ENCODE assay signal across 17 cellular contexts in genomic region chr7:134502463-134502862, GRCh38. TPM values are rescaled to one million over a fixed set of nuclear protein-coding genes. Genes with fewer than 3 reads are reported as not detected.
DNase-seq lines count a peak whose midpoint lies in the region; FAIRE-seq and TF ChIP-seq lines count a peak whose summit lies in the region.
"Had no signal": no experiment of that assay in that cellular context is flagged by ENCODE, and none has a peak within 500 bp of the region (broad histone marks: within the 10 kb centered on the region; RNA-seq: fewer than 3 reads in every experiment).

No MANE protein-coding gene starts in this region.

- H3K4me1 Mint-ChIP-seq in CD14-positive monocyte, result peaks cover 7% of the 10 kb centered on the region

- H3K4me2 ChIP-seq in osteoblast (ENCODE audit: insufficient read depth, low read length), result no peak overlapping the region
- H3K4me2 ChIP-seq: BLaER1, hepatocyte had no signal

- H3K4me1 ChIP-seq in osteoblast (ENCODE audit: insufficient read depth, low read length), result no peaks in the 10 kb centered on the region
- H3K4me1 ChIP-seq: BLaER1, SJSA1 had no signal

- no peak overlapping the region for H3K27ac ChIP-seq in osteoblast (ENCODE audit: low read depth, low read length)
- H3K27ac ChIP-seq: BLaER1, hepatocyte, SJSA1 had no signal

- intact Hi-C loops in CD14-positive monocyte (cut with micrococcal nuclease), result no loop called here

- H4K20me1 ChIP-seq in osteoblast (ENCODE audit: insufficient read depth, low read length), result no peaks in the 10 kb centered on the region
- H4K20me1 ChIP-seq: BLaER1 had no signal

- H3K27me3 Mint-ChIP-seq in CD14-positive monocyte (ENCODE audit: low read depth in 3 of 3), result peaks cover 0 to 3% (median 0%) of the 10 kb centered on the region in 3 donors

- H3K36me3 Mint-ChIP-seq in CD14-positive monocyte, result no peaks in the 10 kb centered on the region

- peak overlapping the region; percentile 5 to 78 (median 56) for H3K27ac Mint-ChIP-seq in CD14-positive monocyte

- H3K9me3 ChIP-seq in osteoblast (ENCODE audit: low read depth, low read length), result no peaks in the 10 kb centered on the region
- H3K9me3 ChIP-seq: BLaER1, SJSA1 had no signal

- no peaks in the 10 kb centered on the region for H3K27me3 ChIP-seq in osteoblast (ENCODE audit: insufficient read depth, low read length)
- H3K27me3 ChIP-seq: BLaER1, hepatocyte, SJSA1 had no signal

- TF ChIP-seq CTCF in CD14-positive monocyte (IDR thresholded peaks at IDR 0.05) (no peak), fibroblast of mammary gland (conservative IDR thresholded peaks at IDR 0.05; ENCODE audit: control insufficient read depth, insufficient read depth, low read depth, low read length) (no peak), osteoblast (IDR thresholded peaks at IDR 0.05; ENCODE audit: extremely low read depth, low read depth, low read length) (no peak)

- no peaks in the 10 kb centered on the region for H3K9me3 Mint-ChIP-seq in CD14-positive monocyte

- no peak overlapping the region for H3K4me3 Mint-ChIP-seq in CD14-positive monocyte

- H2AFZ ChIP-seq in osteoblast (ENCODE audit: low read length), result peak overlapping the region; percentile 88
- H2AFZ ChIP-seq: hepatocyte had no signal

- H3K36me3 ChIP-seq in osteoblast (ENCODE audit: insufficient read depth, low read length), result no peaks in the 10 kb centered on the region
- H3K36me3 ChIP-seq: BLaER1, SJSA1 had no signal

- no peak overlapping the region for H3K4me3 ChIP-seq in fibroblast of mammary gland (ENCODE audit: control insufficient read depth, low read depth, low read length)
- H3K4me3 ChIP-seq in osteoblast (ENCODE audit: insufficient read depth, low read length), result no peak overlapping the region
- H3K4me3 ChIP-seq: BLaER1, hepatocyte, SJSA1 had no signal

- peak; percentile 57 for DNase-seq in CD14-positive monocyte (ENCODE audit: low spot score)
- no peak for DNase-seq in RCC 7860 (ENCODE audit: low spot score)
- peak; percentile 84 for DNase-seq in fibroblast of mammary gland (ENCODE audit: low read depth)
- DNase-seq in osteoblast (ENCODE audit: insufficient read length, low spot score, missing footprints), result no peak
- no peak for DNase-seq in dedifferentiated amniotic fluid mesenchymal stem cell (ENCODE audit: extremely low spot score)
- DNase-seq in mesenteric fat pad (ENCODE audit: low spot score), result no peak
- no peak for DNase-seq in activated CD8-positive, alpha-beta memory T cell treated with anti-CD3 and anti-CD28 coated beads for 24 hours
- DNase-seq in germinal center (ENCODE audit: low spot score), result no peak
- DNase-seq: activated CD4-positive, alpha-beta T cell treated with anti-CD3 and anti-CD28 coated beads for 1 hour; KG1; NCI-H2227 treated with DMSO at 0.1 percent for 48 hours; retina had no signal

- FAIRE-seq in RCC 7860 (lab: Jason Lieb, UNC), result peak; percentile 52

- H3K79me2 ChIP-seq in osteoblast (ENCODE audit: insufficient read depth, low read length), result no peaks in the 10 kb centered on the region
- H3K79me2 ChIP-seq: hepatocyte had no signal

RNA-seq across cellular contexts. Expression of gene AKR1B10, which starts 24.9 kb away (rescaled TPM):
- polyA plus RNA-seq in CD14-positive monocyte, result not detected
- total RNA-seq in osteoblast, result 1.4 and 2.4 TPM in 2 replicates
- total RNA-seq in mesenteric fat pad, result 0.90 TPM
- total RNA-seq: mononuclear cell had no signal

RNA-seq across cellular contexts. Expression of gene AKR1B1, which starts 43.6 kb away (rescaled TPM):
- 10 to 100 TPM; 62.6 to 66.4 TPM for polyA plus RNA-seq in CD14-positive monocyte
- total RNA-seq in osteoblast (85.8 and 86.6 TPM in 2 replicates), mesenteric fat pad (124 TPM)

RNA-seq across cellular contexts. Expression of gene AKR1B15, which starts 46.4 kb away (rescaled TPM):
- not detected for polyA plus RNA-seq in CD14-positive monocyte
- 0.29 and 0.36 TPM in 2 replicates for total RNA-seq in osteoblast
- 2.3 TPM for total RNA-seq in mesenteric fat pad
- total RNA-seq: cerebellum, mononuclear cell, SJSA1 had no signal

Comparison
In these comparisons a context has a peak if more than half of its experiments do, and no peak if none do; other contexts are left out.
1. DNase-seq: peak in CD14-positive monocyte (single experiment) and fibroblast of mammary gland (single experiment); none in RCC 7860 (single experiment), osteoblast (single experiment), dedifferentiated amniotic fluid mesenchymal stem cell (single experiment), mesenteric fat pad (single experiment), activated CD8-positive, alpha-beta memory T cell treated with anti-CD3 and anti-CD28 coated beads for 24 hours (single experiment) and germinal center (single experiment).